Comparison of ENCODE assay signal across 13 cellular contexts in the genomic region with DNA sequence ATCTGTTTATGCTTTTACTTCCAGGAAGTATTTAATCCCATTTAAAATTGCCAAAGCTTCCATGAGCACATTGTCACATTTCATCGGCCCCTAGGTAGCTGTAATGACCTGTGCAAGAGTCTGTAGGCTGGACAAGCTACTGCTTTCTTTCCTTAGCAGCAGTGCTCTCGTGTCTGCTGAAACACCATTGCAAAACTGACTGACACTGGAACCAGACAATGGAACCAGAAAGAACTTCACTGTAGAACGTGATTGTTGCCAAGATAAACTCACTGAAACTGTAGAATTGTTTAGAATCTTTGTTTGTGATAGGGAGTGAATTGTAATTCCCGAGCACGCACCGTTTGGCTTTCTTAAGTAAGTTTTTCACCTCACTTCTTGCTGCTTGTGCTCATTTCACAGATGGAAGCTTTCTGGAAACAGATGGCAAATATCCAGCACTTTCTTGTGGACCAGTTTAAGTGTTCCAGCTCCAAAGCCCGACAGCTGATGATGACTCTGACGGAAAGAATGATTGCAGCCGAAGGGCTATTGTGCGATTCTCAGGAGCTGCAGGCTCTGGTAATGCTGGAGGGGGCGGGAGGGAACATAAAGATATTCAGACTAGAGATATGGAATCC. TPM values are rescaled to one million over a fixed set of nuclear protein-coding genes. Genes with fewer than 3 reads are reported as not detected.
DNase-seq lines count a peak whose midpoint lies in the region; ATAC-seq and TF ChIP-seq lines count a peak whose summit lies in the region.
"Had no signal": no experiment of that assay in that cellular context is flagged by ENCODE, and none has a peak within 500 bp of the region (broad histone marks: within the 10 kb centered on the region; RNA-seq: fewer than 3 reads in every experiment).

No MANE protein-coding gene starts in this region.

- DNase-seq in NCI-H446 (lab: John Stamatoyannopoulos, UW) = peak; percentile 0 to 10
- DNase-seq in NCI-H446 treated with DMSO at 0.1 percent for 48 hours (lab: John Stamatoyannopoulos, UW) = no peak
- DNase-seq in brain pericyte (ENCODE audit: low read depth, low spot score) = peak; percentile 73
- no peak for DNase-seq in left ventricle myocardium superior
- DNase-seq in tibial artery = peak; percentile 55 to 77
- DNase-seq in HuH-7 (ENCODE audit: low spot score) = no peak
- no peak for DNase-seq in HPDE6-E6E7 (ENCODE audit: extremely low spot score)
- no peak for DNase-seq in lower lobe of right lung
- DNase-seq: 8988T; activated CD4-positive, CD25-positive, alpha-beta regulatory T cell treated with anti-CD3 and anti-CD28 coated beads, Interleukin-2, amount 50 U/mL, for 72 hours; naive B cell; Peyer's patch; stimulated activated CD4-positive, alpha-beta T cell treated with anti-CD3 and anti-CD28 coated beads, Interleukin-2, amount 100 ng/mL, for 48 hours had no signal

- no peak overlapping the region for H3K4me3 ChIP-seq in tibial artery
- H3K4me3 ChIP-seq in lower lobe of right lung = no peak overlapping the region
- H3K4me3 ChIP-seq: Peyer's patch had no signal

- H3K4me1 ChIP-seq in tibial artery (peaks cover 0 to 19% (median 2%) of the 10 kb centered on the region in 4 donors), lower lobe of right lung (no peaks in the 10 kb centered on the region)
- H3K4me1 ChIP-seq: Peyer's patch had no signal

- intact Hi-C loops in left ventricle myocardium superior (cut with micrococcal nuclease) = no loop called here
- intact Hi-C loops in tibial artery (cut with DNase I; ENCODE audit: low total_unique reads) = no loop called here
- intact Hi-C loops in lower lobe of right lung (cut with DNase I) = no loop called here

- H3K9me3 ChIP-seq in tibial artery = no peaks in the 10 kb centered on the region
- no peaks in the 10 kb centered on the region for H3K9me3 ChIP-seq in lower lobe of right lung
- H3K9me3 ChIP-seq: Peyer's patch had no signal

- H3K27ac ChIP-seq in tibial artery = peak overlapping the region in 1 of 2 donors; percentile 66
- no peak overlapping the region for H3K27ac ChIP-seq in lower lobe of right lung
- H3K27ac ChIP-seq: Peyer's patch had no signal

- H3K36me3 ChIP-seq in tibial artery (peaks cover 37 to 72% (median 41%) of the 10 kb centered on the region in 3 donors), lower lobe of right lung (peaks cover 59% of the 10 kb centered on the region)
- H3K36me3 ChIP-seq: Peyer's patch had no signal

- H3K27me3 ChIP-seq in tibial artery = no peaks in the 10 kb centered on the region
- no peaks in the 10 kb centered on the region for H3K27me3 ChIP-seq in lower lobe of right lung (ENCODE audit: low read depth)
- H3K27me3 ChIP-seq: Peyer's patch had no signal

- peak; percentile 78 for ATAC-seq in left ventricle myocardium superior
- ATAC-seq in lower lobe of right lung = no peak

- TF ChIP-seq CTCF in tibial artery (IDR thresholded peaks at IDR 0.05) = no peak
- TF ChIP-seq CTCF in lower lobe of right lung (IDR thresholded peaks at IDR 0.05) = no peak

RNA-seq across cellular contexts. Expression of a gene that starts 36.9 kb away (rescaled TPM):
- total RNA-seq in left ventricle myocardium superior (6.3 TPM), lower lobe of right lung (24.3 TPM)

RNA-seq across cellular contexts. Expression of a gene that starts 39.5 kb away (rescaled TPM):
- total RNA-seq in left ventricle myocardium superior = 1.5 TPM
- total RNA-seq in lower lobe of right lung = 4.9 TPM

Comparison
In these comparisons a context has a peak if more than half of its experiments do, and no peak if none do; other contexts are left out.
1. DNase-seq: peak in NCI-H446 (2 of 2), brain pericyte (single experiment) and tibial artery (2 of 2); none in NCI-H446 treated with DMSO at 0.1 percent for 48 hours (single experiment), left ventricle myocardium superior (single experiment), HuH-7 (single experiment), HPDE6-E6E7 (single experiment) and lower lobe of right lung (single experiment).